In genomic region chr15:26852980-26853379, GRCh38 we compare ENCODE assay signal across 16 cellular contexts. TPM values are rescaled to one million over a fixed set of nuclear protein-coding genes. Genes with fewer than 3 reads are reported as not detected.
DNase-seq lines count a peak whose midpoint lies in the region; ATAC-seq and TF ChIP-seq lines count a peak whose summit lies in the region.
"Had no signal": no experiment of that assay in that cellular context is flagged by ENCODE, and none has a peak within 500 bp of the region (broad histone marks: within the 10 kb centered on the region; RNA-seq: fewer than 3 reads in every experiment).

No MANE protein-coding gene starts in this region.

- H3K36me3 Mint-ChIP-seq in GM23338 (ENCODE audit: low read depth): peaks cover 6% of the 10 kb centered on the region; the same call in 2 of the 3 replicates
- no peaks in the 10 kb centered on the region for H3K36me3 Mint-ChIP-seq in HFFc6 (ENCODE audit: low read depth)
- no peaks in the 10 kb centered on the region for H3K36me3 Mint-ChIP-seq in endothelial cell (ENCODE audit: low read depth, unreplicated experiment)
- H3K36me3 Mint-ChIP-seq in progenitor cell of endocrine pancreas (ENCODE audit: insufficient read depth): no peaks in the 10 kb centered on the region
- no peaks in the 10 kb centered on the region for H3K36me3 Mint-ChIP-seq in activated T-cell treated with anti-CD3 and anti-CD28 coated beads, Interleukin-2, amount 50 U/mL, for 72 hours (ENCODE audit: insufficient read depth in 2 of 2)
- no peaks in the 10 kb centered on the region for H3K36me3 Mint-ChIP-seq in activated naive CD4-positive, alpha-beta T cell treated with anti-CD3 and anti-CD28 coated beads, Interleukin-2, amount 50 U/mL, for 72 hours

- WGBS in heart left ventricle, 4 donors: 76 to 85% (median 81%) methylated on average over 2 of the region's 2 CpGs

- H3K27me3 Mint-ChIP-seq in GM23338 (ENCODE audit: insufficient read depth, low read depth, poor library complexity) (peaks cover 3% of the 10 kb centered on the region), HFFc6 (ENCODE audit: insufficient read depth) (no peaks in the 10 kb centered on the region; the same call in 1 of the 2 replicates), endothelial cell (ENCODE audit: unreplicated experiment) (no peaks in the 10 kb centered on the region), progenitor cell of endocrine pancreas (no peaks in the 10 kb centered on the region)
- no peaks in the 10 kb centered on the region for H3K27me3 Mint-ChIP-seq in activated T-cell treated with anti-CD3 and anti-CD28 coated beads, Interleukin-2, amount 50 U/mL, for 72 hours (ENCODE audit: low read depth)
- H3K27me3 Mint-ChIP-seq: CD4-positive, alpha-beta T cell had no signal

- TF ChIP-seq POLR2A in heart left ventricle (IDR thresholded peaks at IDR 0.05): no peak

- H3K27me3 ChIP-seq in GM23338 (ENCODE audit: insufficient read depth) (no peaks in the 10 kb centered on the region), heart left ventricle (peaks cover 0 to 3% (median 0%) of the 10 kb centered on the region in 9 donors)

- no peaks in the 10 kb centered on the region for H3K9me3 ChIP-seq in heart left ventricle

- H3K27ac ChIP-seq in GM23338 (ENCODE audit: low read depth) (no peak overlapping the region), heart left ventricle (no peak overlapping the region)
- H3K27ac ChIP-seq: C4-2B had no signal

- H3K4me1 Mint-ChIP-seq in GM23338: no peaks in the 10 kb centered on the region
- no peaks in the 10 kb centered on the region for H3K4me1 Mint-ChIP-seq in HFFc6 (ENCODE audit: low read depth)
- H3K4me1 Mint-ChIP-seq in endothelial cell (ENCODE audit: unreplicated experiment): no peaks in the 10 kb centered on the region
- no peaks in the 10 kb centered on the region for H3K4me1 Mint-ChIP-seq in progenitor cell of endocrine pancreas (ENCODE audit: low read depth)
- H3K4me1 Mint-ChIP-seq in activated T-cell treated with anti-CD3 and anti-CD28 coated beads, Interleukin-2, amount 50 U/mL, for 72 hours (ENCODE audit: low read depth): no peaks in the 10 kb centered on the region

- ATAC-seq in GM23338 (no peak), heart left ventricle (no peak)
- ATAC-seq in activated T-cell treated with anti-CD3 and anti-CD28 coated beads, Interleukin-2, amount 50 U/mL, for 72 hours (replicated peaks in 1 of 2): no peak
- ATAC-seq in activated naive CD4-positive, alpha-beta T cell treated with anti-CD3 and anti-CD28 coated beads, Interleukin-2, amount 50 U/mL, for 72 hours: no peak
- ATAC-seq: HCT116, K562 had no signal

- DNase-seq in GM23338 (ENCODE audit: low spot score) (peak; percentile 38), HFFc6 (no peak), endothelial cell (ENCODE audit: low spot score) (no peak), progenitor cell of endocrine pancreas (ENCODE audit: low spot score, unreplicated experiment) (no peak), heart left ventricle (no peak)
- DNase-seq in activated T-cell treated with anti-CD3 and anti-CD28 coated beads, Interleukin-2, amount 50 U/mL, for 72 hours: no peak
- DNase-seq in activated naive CD4-positive, alpha-beta T cell treated with anti-CD3 and anti-CD28 coated beads, Interleukin-2, amount 50 U/mL, for 72 hours (ENCODE audit: low spot score in 2 of 2): no peak
- DNase-seq: ACHN; CD4-positive, alpha-beta T cell; DMS53; DND-41; EL; IMR-90 had no signal

- H3K27ac Mint-ChIP-seq in GM23338: no peak overlapping the region
- no peak overlapping the region for H3K27ac Mint-ChIP-seq in HFFc6
- no peak overlapping the region for H3K27ac Mint-ChIP-seq in endothelial cell (ENCODE audit: unreplicated experiment)
- H3K27ac Mint-ChIP-seq in progenitor cell of endocrine pancreas: no peak overlapping the region
- no peak overlapping the region for H3K27ac Mint-ChIP-seq in activated T-cell treated with anti-CD3 and anti-CD28 coated beads, Interleukin-2, amount 50 U/mL, for 72 hours
- H3K27ac Mint-ChIP-seq in activated naive CD4-positive, alpha-beta T cell treated with anti-CD3 and anti-CD28 coated beads, Interleukin-2, amount 50 U/mL, for 72 hours: no peak overlapping the region
- H3K27ac Mint-ChIP-seq: CD4-positive, alpha-beta T cell had no signal

- H3K4me1 ChIP-seq in GM23338 (ENCODE audit: insufficient read depth) (no peaks in the 10 kb centered on the region), heart left ventricle (no peaks in the 10 kb centered on the region)

- intact Hi-C loops in heart left ventricle (cut with DNase I): loop anchor here in 1 of 10 donors (10.0 kb wide), 1 partner anchor 558 kb away; no protein-coding TSS in a partner anchor

- TF ChIP-seq CTCF in GM23338 (conservative IDR thresholded peaks at IDR 0.05; ENCODE audit: low read depth in 2 of 2) (peak in 1 of 2 experiments; percentile 41; a peak in 2 of 4 replicates), HFFc6 (IDR thresholded peaks at IDR 0.05) (peak; percentile 13; the same call in 1 of the 2 replicates), endothelial cell (IDR thresholded peaks at IDR 0.05; ENCODE audit: unreplicated experiment) (peak; percentile 36), progenitor cell of endocrine pancreas (IDR thresholded peaks at IDR 0.05; ENCODE audit: unreplicated experiment) (peak; percentile 38), heart left ventricle (IDR thresholded peaks at IDR 0.05) (no peak)

- H3K9me3 Mint-ChIP-seq in GM23338: peaks cover 10% of the 10 kb centered on the region; the same call in 2 of the 3 replicates
- peaks cover 14% of the 10 kb centered on the region; the same call in 1 of the 2 replicates for H3K9me3 Mint-ChIP-seq in HFFc6
- H3K9me3 Mint-ChIP-seq in endothelial cell (ENCODE audit: unreplicated experiment): no peaks in the 10 kb centered on the region
- H3K9me3 Mint-ChIP-seq in progenitor cell of endocrine pancreas (ENCODE audit: low read depth): peaks cover 6% of the 10 kb centered on the region
- H3K9me3 Mint-ChIP-seq in activated T-cell treated with anti-CD3 and anti-CD28 coated beads, Interleukin-2, amount 50 U/mL, for 72 hours: peaks cover 7 to 9% of the 10 kb centered on the region in 2 donors
- H3K9me3 Mint-ChIP-seq in activated naive CD4-positive, alpha-beta T cell treated with anti-CD3 and anti-CD28 coated beads, Interleukin-2, amount 50 U/mL, for 72 hours: peaks cover 13 to 16% of the 10 kb centered on the region in 2 donors
- H3K9me3 Mint-ChIP-seq: CD4-positive, alpha-beta T cell had no signal

- H3K36me3 ChIP-seq in GM23338 (ENCODE audit: insufficient read depth): no peaks in the 10 kb centered on the region
- H3K36me3 ChIP-seq in heart left ventricle: no peaks in the 10 kb centered on the region

- no peak overlapping the region for H2AFZ ChIP-seq in GM23338

- no peaks in the 10 kb centered on the region for H4K20me1 ChIP-seq in GM23338 (replicated peaks; ENCODE audit: insufficient read depth)

- no peak overlapping the region for H3K4me3 Mint-ChIP-seq in GM23338
- H3K4me3 Mint-ChIP-seq in HFFc6: no peak overlapping the region
- no peak overlapping the region for H3K4me3 Mint-ChIP-seq in endothelial cell (ENCODE audit: unreplicated experiment)
- H3K4me3 Mint-ChIP-seq in progenitor cell of endocrine pancreas (ENCODE audit: low read depth): no peak overlapping the region
- no peak overlapping the region for H3K4me3 Mint-ChIP-seq in activated T-cell treated with anti-CD3 and anti-CD28 coated beads, Interleukin-2, amount 50 U/mL, for 72 hours
- H3K4me3 Mint-ChIP-seq: CD4-positive, alpha-beta T cell had no signal

- no peaks in the 10 kb centered on the region for H3K79me2 ChIP-seq in GM23338 (replicated peaks; ENCODE audit: insufficient read depth)

- H3K4me3 ChIP-seq in GM23338: no peak overlapping the region
- H3K4me3 ChIP-seq in heart left ventricle: no peak overlapping the region
- H3K4me3 ChIP-seq: K562 had no signal

- H3K4me2 ChIP-seq in GM23338: no peak overlapping the region

- H3K9me2 ChIP-seq in GM23338 (ENCODE audit: insufficient read depth): peaks cover 6% of the 10 kb centered on the region; the same call in 1 of the 2 replicates

- no peaks in the 10 kb centered on the region for H3F3A ChIP-seq in GM23338 (replicated peaks; ENCODE audit: low read depth)

TF ChIP-seq in GM23338, 12 proteins besides CTCF, POLR2A, EP300 and RAD21:
- TF ChIP-seq STAT1 (IDR thresholded peaks at IDR 0.05; ENCODE audit: unreplicated experiment): no peak
- no peak for TF ChIP-seq EZH2 (IDR thresholded peaks at IDR 0.05; ENCODE audit: low read depth, unreplicated experiment)
- TF ChIP-seq ZNF331 (CRISPR knock-in tag; IDR thresholded peaks at IDR 0.05; ENCODE audit: low read depth): no peak
- TF ChIP-seq NANOG (IDR thresholded peaks at IDR 0.05; ENCODE audit: borderline replicate concordance): no peak
- TF ChIP-seq POLR2AphosphoS5 (IDR thresholded peaks at IDR 0.05; ENCODE audit: low read depth): no peak
- no peak for TF ChIP-seq JUNB (IDR thresholded peaks at IDR 0.05; ENCODE audit: unreplicated experiment)
- no peak for TF ChIP-seq EZH2phosphoT487 (IDR thresholded peaks at IDR 0.05; ENCODE audit: unreplicated experiment)

RNA-seq across cellular contexts. Expression of gene GABRA5, which starts 13.9 kb away (rescaled TPM):
- total RNA-seq in GM23338 (2014; rRNA removed; shearing (Covaris generic)): 15.5 and 25.9 TPM in 2 replicates
- polyA plus RNA-seq in GM23338 (2016; fragmentation: Nextera tagmentation; extraction: Ambion mirVana) (6.7 and 11.5 TPM in 2 replicates), heart left ventricle (not detected)
- 1 to 10 TPM; 2.0 to 4.9 (median 3.2) TPM for total RNA-seq in HFFc6 (2021; fragmentation: NEBNext Ultra II Directional; extraction: Animal tissue kit (Norgen Biotek cat#: 25700))
- total RNA-seq in endothelial cell (ENCODE audit: unreplicated experiment) (0.72 TPM), progenitor cell of endocrine pancreas (0.10 TPM in 1 of 2 replicates, not detected in the other), heart left ventricle (not detected)
- total RNA-seq in activated T-cell treated with anti-CD3 and anti-CD28 coated beads, Interleukin-2, amount 50 U/mL, for 72 hours: not detected
- total RNA-seq in activated naive CD4-positive, alpha-beta T cell treated with anti-CD3 and anti-CD28 coated beads, Interleukin-2, amount 50 U/mL, for 72 hours: not detected
- total RNA-seq: CD4-positive, alpha-beta T cell; K562 had no signal
- polyA plus RNA-seq: K562 had no signal

Comparison
In these comparisons a context has a peak if more than half of its experiments do, and no peak if none do; other contexts are left out.
1. CTCF ChIP-seq: peak in HFFc6 (single experiment), endothelial cell (single experiment) and progenitor cell of endocrine pancreas (single experiment); none in heart left ventricle (0 of 12).